In the genomic region with DNA sequence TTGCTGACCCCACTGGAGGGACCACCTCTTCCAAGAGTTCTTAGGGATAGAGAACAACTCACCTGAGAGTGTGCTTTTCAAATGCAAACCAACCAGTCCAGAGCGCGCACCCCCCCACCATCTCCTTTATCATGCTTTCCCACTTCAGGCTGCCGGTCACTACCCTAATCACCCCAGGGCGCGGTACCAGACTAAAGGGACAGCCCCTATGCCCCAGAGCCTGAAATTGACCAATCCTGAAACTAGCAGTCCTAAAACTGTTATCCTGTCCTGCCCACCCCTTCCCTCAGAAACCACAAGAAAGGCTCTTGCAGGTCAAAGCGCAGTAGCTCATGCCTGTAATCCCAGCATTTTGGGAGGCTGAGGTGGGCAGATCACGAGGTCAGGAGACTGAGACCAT, we compare ENCODE assay signal across 26 cellular contexts. TPM values are rescaled to one million over a fixed set of nuclear protein-coding genes. Genes with fewer than 3 reads are reported as not detected.
DNase-seq lines count a peak whose midpoint lies in the region; FAIRE-seq and TF ChIP-seq lines count a peak whose summit lies in the region.
"Had no signal": no experiment of that assay in that cellular context is flagged by ENCODE, and none has a peak within 500 bp of the region (broad histone marks: within the 10 kb centered on the region; RNA-seq: fewer than 3 reads in every experiment).

No MANE protein-coding gene starts in this region.

- no peak overlapping the region for H2BK120ac ChIP-seq in H1 (replicated peaks; ENCODE audit: low read depth, low read length)

- H2BK15ac ChIP-seq in H1 (ENCODE audit: low read length): no peak overlapping the region

- no peak for TF ChIP-seq POLR2A in H1 (IDR thresholded peaks at IDR 0.05; ENCODE audit: control extremely low read depth in 1 of 2, low read depth in 2 of 2, low read length in 2 of 2)

- H3K23me2 ChIP-seq in H1 (ENCODE audit: low read depth, low read length): peaks cover 4% of the 10 kb centered on the region; the same call in 1 of the 2 replicates

- in situ Hi-C loops in ACHN (cut with HindIII; ENCODE audit: low pct_ligation_motif_present, low pct_unique_long_range_greater_than_20kb, low sequenced_read_pairs): no loop called here
- in situ Hi-C loops in KBM-7 (cut with MboI; ENCODE audit: low pct_unique_long_range_greater_than_20kb, low sequenced_read_pairs): no loop called here

- H3K79me2 ChIP-seq in Loucy (ENCODE audit: insufficient read depth, low read length) (peaks cover 11% of the 10 kb centered on the region; the same call in 1 of the 2 replicates), H1 (ENCODE audit: control insufficient read depth in 1 of 2, insufficient read depth in 2 of 2, low read length in 2 of 2) (no peaks in the 10 kb centered on the region)

- no peak overlapping the region for H3K4ac ChIP-seq in H1 (replicated peaks; ENCODE audit: insufficient read length, low read depth, low read length)

- H3K4me3 ChIP-seq in Loucy (ENCODE audit: low read length, poor library complexity, severe bottlenecking): no peak overlapping the region
- H3K4me3 ChIP-seq in H1 (ENCODE audit: extremely low read depth in 1 of 4, insufficient read depth in 2 of 4, low read depth in 3 of 4, low read length in 4 of 4): no peak overlapping the region
- H3K4me3 ChIP-seq: GM23248, psoas muscle, upper lobe of left lung had no signal

- no peak overlapping the region for H2BK12ac ChIP-seq in H1 (ENCODE audit: low read depth, low read length)

- no peaks in the 10 kb centered on the region for H4K20me1 ChIP-seq in Loucy (ENCODE audit: insufficient read depth, low read length, poor library complexity, severe bottlenecking)
- H4K20me1 ChIP-seq in H1 (replicated peaks in 1 of 2; ENCODE audit: control insufficient read depth in 1 of 2, insufficient read depth in 2 of 2, low read length in 2 of 2): peaks cover 0 to 4% of the 10 kb centered on the region in 2 experiments

- no peak overlapping the region for H4K8ac ChIP-seq in H1 (ENCODE audit: extremely low read depth, insufficient read depth, low read length)

- H3K23ac ChIP-seq in H1 (ENCODE audit: insufficient read length): no peak overlapping the region

- H3K27me3 ChIP-seq in Loucy (ENCODE audit: insufficient read depth, low read length, poor library complexity, severe bottlenecking) (no peaks in the 10 kb centered on the region), H1 (replicated peaks in 1 of 4; ENCODE audit: control insufficient read depth in 3 of 4, extremely low read depth in 1 of 4, insufficient read depth in 3 of 4, low read length in 3 of 4) (peaks cover 24 to 77% (median 66%) of the 10 kb centered on the region in 4 experiments)
- H3K27me3 ChIP-seq: BE2C, upper lobe of left lung had no signal

- H3F3A ChIP-seq in Loucy (ENCODE audit: low read depth): no peaks in the 10 kb centered on the region

- H3K79me1 ChIP-seq in H1 (ENCODE audit: low read depth, low read length): no peaks in the 10 kb centered on the region

- no peak overlapping the region for H2BK20ac ChIP-seq in H1 (ENCODE audit: low read length)

- DNase-seq in GM10248 (ENCODE audit: extremely low spot score) (peak; percentile 37), H1 (ENCODE audit: low read depth in 1 of 2, low spot score in 2 of 2) (peak in 1 of 2 experiments; percentile 73), posterior vena cava (ENCODE audit: low spot score) (peak; percentile 59), NCI-H2081 treated with DMSO at 0.1 percent for 48 hours (lab: John Stamatoyannopoulos, UW) (no peak), NCI-H2227 (lab: John Stamatoyannopoulos, UW; ENCODE audit: unreplicated experiment) (no peak), ACHN (no peak), KBM-7 (no peak)
- DNase-seq: activated CD4-positive, alpha-beta memory T cell treated with anti-CD3 and anti-CD28 coated beads, Interleukin-2, amount 10 ng/mL, durations not matched to agents 7 days and 5 days; activated CD4-positive, CD25-positive, alpha-beta regulatory T cell treated with anti-CD3 and anti-CD28 coated beads, Interleukin-2, amount 50 U/mL, for 72 hours; activated naive CD8-positive, alpha-beta T cell treated with anti-CD3 and anti-CD28 coated beads for 36 hours; BE2C; COR-L47; Kasumi-1; kidney glomerular epithelial cell; NCI-H1694 treated with DMSO at 0.1 percent for 48 hours; NCI-H345; NCI-H774; psoas muscle; SHP77; SW 1271; upper lobe of left lung had no signal

- H3K56ac ChIP-seq in H1 (replicated peaks; ENCODE audit: insufficient read length, low read depth, low read length): no peak overlapping the region

- CTCF ChIA-PET in GM10248 (lab: Yijun Ruan, JAX): interaction anchor here (1.1 to 6.4 kb wide), 7 partner anchors 11 to 80 kb away, joined by 3 to 65 read pairs (median 5); partner anchors contain the start of gene MALAT1
- CTCF ChIA-PET in H1 (lab: Charles Lee; ENCODE audit: partially characterized antibody): interaction anchor here (0.7 to 26.0 kb wide), 9 partner anchors 10 to 147 kb away, joined by 3 to 809 read pairs (median 4); partner anchors contain the start of genes MALAT1 and NEAT1

- H3K9me2 ChIP-seq in Loucy (replicated peaks; ENCODE audit: low read depth, low read length): no peaks in the 10 kb centered on the region

- no peak overlapping the region for H3K18ac ChIP-seq in H1 (ENCODE audit: extremely low read depth, low read length)

- no peak overlapping the region for H3K14ac ChIP-seq in H1 (ENCODE audit: insufficient read length)

- no peak overlapping the region for H3K27ac ChIP-seq in H1 (ENCODE audit: low read depth, low read length)
- H3K27ac ChIP-seq: GM23248, psoas muscle, upper lobe of left lung had no signal

- H3K4me1 ChIP-seq in Loucy (ENCODE audit: insufficient read depth, low read length, poor library complexity, severe bottlenecking): peaks cover 21% of the 10 kb centered on the region
- peaks cover 2 to 11% (median 6%) of the 10 kb centered on the region in 4 experiments; a peak in 6 of 7 replicates for H3K4me1 ChIP-seq in H1 (replicated peaks in 1 of 4; ENCODE audit: control insufficient read depth in 3 of 4, insufficient read depth in 4 of 4, low read length in 3 of 4)
- H3K4me1 ChIP-seq: BE2C had no signal

- POLR2A ChIA-PET in GM10248 (lab: Yijun Ruan, JAX) (interaction anchor here (0.6 to 1.5 kb wide), 4 partner anchors 11 to 49 kb away, joined by 3 to 5 read pairs (median 4); no protein-coding TSS in a partner anchor), H1 (lab: Charles Lee; ENCODE audit: partially characterized antibody) (interaction anchor here (1.5 to 26.0 kb wide), 4 partner anchors 20 to 40 kb away, joined by 6 to 1447 read pairs (median 16); partner anchors contain the start of genes MALAT1 and NEAT1)

- H3K4me2 ChIP-seq in Loucy (ENCODE audit: low read depth, low read length, poor library complexity, severe bottlenecking) (peak overlapping the region; percentile 29), H1 (ENCODE audit: insufficient read depth in 1 of 2, low read depth in 2 of 2, low read length in 2 of 2) (no peak overlapping the region)

- H2AFZ ChIP-seq in Loucy (ENCODE audit: low read length) (no peak overlapping the region), H1 (ENCODE audit: low read length) (no peak overlapping the region)
- H2AFZ ChIP-seq: GM23248 had no signal

- H3K9ac ChIP-seq in Loucy (ENCODE audit: low read depth, low read length, poor library complexity, severe bottlenecking) (no peak overlapping the region), H1 (replicated peaks in 1 of 4; ENCODE audit: extremely low read depth in 1 of 4, low read depth in 3 of 4, low read length in 3 of 4) (no peak overlapping the region)
- H3K9ac ChIP-seq: GM23248 had no signal

- TF ChIP-seq CTCF in GM10248 (IDR thresholded peaks at IDR 0.05; ENCODE audit: control extremely low read depth, extremely low read depth, low read depth, missing control alignments) (no peak), Loucy (conservative IDR thresholded peaks at IDR 0.05; ENCODE audit: low read length) (no peak), H1 (IDR thresholded peaks at IDR 0.05; ENCODE audit: control extremely low read depth in 1 of 3, insufficient read depth in 1 of 3, low read depth in 1 of 3, low read length in 3 of 3) (no peak)

- TF ChIP-seq EP300 in H1 (IDR thresholded peaks at IDR 0.05; ENCODE audit: borderline replicate concordance in 1 of 2, low read depth in 2 of 2, low read length in 2 of 2): peak in 1 of 2 experiments; percentile 74; a peak in 1 of 3 replicates

- no peak overlapping the region for H4K5ac ChIP-seq in H1 (ENCODE audit: insufficient read length, low read depth, low read length)

- no peak overlapping the region for H2AK5ac ChIP-seq in H1 (ENCODE audit: low read depth, low read length)

- intact Hi-C loops in posterior vena cava (cut with DNase I): no loop called here

- no peak for TF ChIP-seq RAD21 in H1 (IDR thresholded peaks at IDR 0.05 in 1 of 2, conservative IDR thresholded peaks at IDR 0.05 in 1 of 2; ENCODE audit: low read depth in 2 of 2, low read length in 2 of 2)

- no peaks in the 10 kb centered on the region for H3K9me3 ChIP-seq in Loucy (ENCODE audit: insufficient read depth, low read depth, low read length)
- H3K9me3 ChIP-seq in H1 (ENCODE audit: insufficient read depth in 2 of 2, low read depth in 1 of 2, low read length in 1 of 2): no peaks in the 10 kb centered on the region
- H3K9me3 ChIP-seq: BE2C, psoas muscle, upper lobe of left lung had no signal

- H2BK5ac ChIP-seq in H1 (ENCODE audit: low read depth, low read length): no peak overlapping the region

- 3% methylated on average over 7 of the region's 7 CpGs; no CpG with 5 or more reads in 1 of the 2 experiments for WGBS in H1 (ENCODE audit: extremely low coverage in 1 of 2, insufficient coverage in 1 of 2, insufficient read length in 1 of 2, insufficient replicate concordance in 2 of 2, low coverage in 1 of 2, low lambda C conversion rate in 2 of 2, missing lambda C conversion rate in 1 of 2), 2 experiments

- H4K91ac ChIP-seq in H1 (replicated peaks; ENCODE audit: insufficient read length, low read length): no peak overlapping the region

- FAIRE-seq in H1 (lab: Jason Lieb, UNC): no peak
- FAIRE-seq: astrocyte, GM12891, TTC549 had no signal

- H3K36me3 ChIP-seq in Loucy (ENCODE audit: insufficient read depth, low read length) (no peaks in the 10 kb centered on the region), H1 (ENCODE audit: control insufficient read depth in 2 of 4, insufficient read depth in 4 of 4, low read length in 3 of 4) (no peaks in the 10 kb centered on the region)
- H3K36me3 ChIP-seq: BE2C, upper lobe of left lung had no signal

RNA-seq across cellular contexts. Expression of gene NEAT1, which starts 37.0 kb away (rescaled TPM):
- total RNA-seq in H1 (2021; fragmentation: NEBNext Ultra II Directional; extraction: Animal tissue kit (Norgen Biotek cat#: 25700)): 10.4 and 10.7 TPM in 2 replicates
- 1.6 and 2.4 TPM in 2 replicates for polyA plus RNA-seq in H1 (2011; rRNA removed)
- 5.7 TPM for polyA plus RNA-seq in H1 (2011; cell fraction: cytosol; rRNA removed)
- polyA plus RNA-seq in H1 (2011; cell fraction: nucleus; rRNA removed): 5.7 TPM
- polyA plus RNA-seq in H1 (2012, experiment 1 of 2): 16.2 to 22.8 TPM (median 18.4 TPM) in 4 replicates
- 1.4 TPM for polyA plus RNA-seq in H1 (2012, experiment 2 of 2)
- 3.0 TPM for polyA plus RNA-seq in H1 (2013, experiment 1 of 2)
- 2.6 TPM for polyA plus RNA-seq in H1 (2013, experiment 2 of 2)
- polyA minus RNA-seq in H1 (2011; rRNA and poly(A)+ RNA removed): 11.4 and 18.7 TPM in 2 replicates
- 5.7 TPM for polyA minus RNA-seq in H1 (2011; cell fraction: cytosol; rRNA and poly(A)+ RNA removed)
- polyA minus RNA-seq in H1 (2011; cell fraction: nucleus; rRNA and poly(A)+ RNA removed): 23.0 TPM
- 1,000 to 10,000 TPM in 1 of 2 donors, 100 to 1,000 TPM in 1; 742 to 1,004 TPM for total RNA-seq in posterior vena cava

RNA-seq across cellular contexts. Expression of gene MALAT1, which starts 39.3 kb away (rescaled TPM):
- 911 and 984 TPM in 2 replicates for total RNA-seq in H1 (2021; fragmentation: NEBNext Ultra II Directional; extraction: Animal tissue kit (Norgen Biotek cat#: 25700))
- 115 and 138 TPM in 2 replicates for polyA plus RNA-seq in H1 (2011; rRNA removed)
- polyA plus RNA-seq in H1 (2011; cell fraction: cytosol; rRNA removed): 212 TPM
- 619 TPM for polyA plus RNA-seq in H1 (2011; cell fraction: nucleus; rRNA removed)
- polyA plus RNA-seq in H1 (2012, experiment 1 of 2): 175 to 282 TPM (median 222 TPM) in 4 replicates
- 15.8 TPM for polyA plus RNA-seq in H1 (2012, experiment 2 of 2)
- polyA plus RNA-seq in H1 (2013, experiment 1 of 2): 300 TPM
- polyA plus RNA-seq in H1 (2013, experiment 2 of 2): 230 TPM
- 1,379 and 1,792 TPM in 2 replicates for polyA minus RNA-seq in H1 (2011; rRNA and poly(A)+ RNA removed)
- polyA minus RNA-seq in H1 (2011; cell fraction: cytosol; rRNA and poly(A)+ RNA removed): 1,548 TPM
- 4,417 TPM for polyA minus RNA-seq in H1 (2011; cell fraction: nucleus; rRNA and poly(A)+ RNA removed)
- 1,000 to 10,000 TPM; 9,235 to 9,828 TPM for total RNA-seq in posterior vena cava

Comparison
In these comparisons a context has a peak if more than half of its experiments do, and no peak if none do; other contexts are left out.
1. DNase-seq: peak in GM10248 (single experiment) and posterior vena cava (single experiment); none in NCI-H2081 treated with DMSO at 0.1 percent for 48 hours (single experiment), NCI-H2227 (single experiment), ACHN (single experiment) and KBM-7 (single experiment).
2. RNA of gene NEAT1, which starts 37.0 kb away (total RNA-seq): 742 to 1,004 TPM in posterior vena cava; 10.4 to 10.7 TPM in H1; every median in the first group is over 10 times any median in the second.